In genomic region chr4:169251291-169252235, GRCh38 we compare ENCODE assay signal across 10 cellular contexts. TPM values are rescaled to one million over a fixed set of nuclear protein-coding genes. Genes with fewer than 3 reads are reported as not detected.
DNase-seq lines count a peak whose midpoint lies in the region; ATAC-seq and TF ChIP-seq lines count a peak whose summit lies in the region.
"Had no signal": no experiment of that assay in that cellular context is flagged by ENCODE, and none has a peak within 500 bp of the region (broad histone marks: within the 10 kb centered on the region; RNA-seq: fewer than 3 reads in every experiment).

No MANE protein-coding gene starts in this region.

- no peak for ATAC-seq in activated T-cell treated with anti-CD3 and anti-CD28 coated beads, Interleukin-2, amount 50 U/mL, for 72 hours (replicated peaks in 1 of 2)

- H3K9me3 ChIP-seq in HUES48 (ENCODE audit: control insufficient read depth, insufficient read depth, low read length) (no peaks in the 10 kb centered on the region), skeletal muscle satellite cell (replicated peaks; ENCODE audit: low read length) (no peaks in the 10 kb centered on the region)

- no peak overlapping the region for H3K27ac Mint-ChIP-seq in activated T-cell treated with anti-CD3 and anti-CD28 coated beads, Interleukin-2, amount 50 U/mL, for 72 hours

- peak overlapping the region; percentile 55; the same call in 1 of the 2 replicates for H3K9ac ChIP-seq in HUES48 (ENCODE audit: low read depth, low read length)
- H3K9ac ChIP-seq in skeletal muscle satellite cell (ENCODE audit: low read depth, low read length), result peak overlapping the region; percentile 47

- H3K4me2 ChIP-seq in skeletal muscle satellite cell (ENCODE audit: low read length), result peak overlapping the region; percentile 76

- H3K27me3 Mint-ChIP-seq in activated T-cell treated with anti-CD3 and anti-CD28 coated beads, Interleukin-2, amount 50 U/mL, for 72 hours (ENCODE audit: low read depth), result peaks cover 22% of the 10 kb centered on the region

- H3K27ac ChIP-seq in HUES48 (ENCODE audit: low read depth, low read length) (peak overlapping the region; percentile 86), coronary artery (no peak overlapping the region)
- H3K27ac ChIP-seq: cardiac muscle cell had no signal

- no peaks in the 10 kb centered on the region for H3K4me1 Mint-ChIP-seq in activated T-cell treated with anti-CD3 and anti-CD28 coated beads, Interleukin-2, amount 50 U/mL, for 72 hours (ENCODE audit: low read depth)

- in situ Hi-C loops in astrocyte of the spinal cord (cut with HindIII; ENCODE audit: low sequenced_read_pairs), result no loop called here

- H3K27me3 ChIP-seq in HUES48 (ENCODE audit: control insufficient read depth, insufficient read depth, low read length) (no peaks in the 10 kb centered on the region), skeletal muscle satellite cell (ENCODE audit: control insufficient read depth, insufficient read depth, low read length) (no peaks in the 10 kb centered on the region)
- H3K27me3 ChIP-seq: cardiac muscle cell had no signal

- H3K4me3 ChIP-seq in HUES48 (ENCODE audit: low read depth, low read length) (peak overlapping the region; percentile 37; the same call in 1 of the 2 replicates), astrocyte of the spinal cord (ENCODE audit: low read depth, low read length) (no peak overlapping the region), skeletal muscle satellite cell (ENCODE audit: low read length) (no peak overlapping the region), coronary artery (no peak overlapping the region)
- H3K4me3 ChIP-seq: cardiac muscle cell had no signal

- peak; percentile 33 for DNase-seq in astrocyte of the spinal cord (ENCODE audit: low read depth, low spot score)
- DNase-seq in islet precursor cell, result peak; percentile 67
- DNase-seq in HPDE6-E6E7 (ENCODE audit: extremely low spot score), result no peak
- DNase-seq in coronary artery (ENCODE audit: low spot score), result no peak
- no peak for DNase-seq in NCI-H187 (lab: John Stamatoyannopoulos, UW)
- no peak for DNase-seq in activated T-cell treated with anti-CD3 and anti-CD28 coated beads, Interleukin-2, amount 50 U/mL, for 72 hours
- DNase-seq: T-helper 9 cell had no signal

- H3K36me3 Mint-ChIP-seq in activated T-cell treated with anti-CD3 and anti-CD28 coated beads, Interleukin-2, amount 50 U/mL, for 72 hours (ENCODE audit: insufficient read depth in 2 of 2), result no peaks in the 10 kb centered on the region

- peaks cover 52% of the 10 kb centered on the region for H3K4me1 ChIP-seq in HUES48 (ENCODE audit: control insufficient read depth, insufficient read depth, low read length)
- peaks cover 75% of the 10 kb centered on the region for H3K4me1 ChIP-seq in skeletal muscle satellite cell (ENCODE audit: control insufficient read depth, insufficient read depth, low read length)

- no peak overlapping the region for H3K4me3 Mint-ChIP-seq in activated T-cell treated with anti-CD3 and anti-CD28 coated beads, Interleukin-2, amount 50 U/mL, for 72 hours

- H3K36me3 ChIP-seq in HUES48 (ENCODE audit: control insufficient read depth, insufficient read depth, low read length) (no peaks in the 10 kb centered on the region), skeletal muscle satellite cell (ENCODE audit: insufficient read depth, low read length) (peaks cover 5% of the 10 kb centered on the region)
- H3K36me3 ChIP-seq: cardiac muscle cell had no signal

- peaks cover 0 to 2% of the 10 kb centered on the region in 2 donors for H3K9me3 Mint-ChIP-seq in activated T-cell treated with anti-CD3 and anti-CD28 coated beads, Interleukin-2, amount 50 U/mL, for 72 hours

- TF ChIP-seq CTCF in astrocyte of the spinal cord (IDR thresholded peaks at IDR 0.05; ENCODE audit: low read depth, low read length) (no peak), coronary artery (IDR thresholded peaks at IDR 0.05) (no peak)

RNA-seq across cellular contexts. Expression of gene SH3RF1, which starts 19.2 kb away (rescaled TPM):
- 14.7 and 16.6 TPM in 2 replicates for total RNA-seq in skeletal muscle satellite cell (2012; rRNA removed)
- total RNA-seq in activated T-cell treated with anti-CD3 and anti-CD28 coated beads, Interleukin-2, amount 50 U/mL, for 72 hours, result under 1 TPM; 0.26 to 0.63 TPM

Comparison
In these comparisons a context has a peak if more than half of its experiments do, and no peak if none do; other contexts are left out.
1. DNase-seq: peak in astrocyte of the spinal cord (single experiment) and islet precursor cell (single experiment); none in HPDE6-E6E7 (single experiment), coronary artery (single experiment), NCI-H187 (0 of 2) and activated T-cell treated with anti-CD3 and anti-CD28 coated beads, Interleukin-2, amount 50 U/mL, for 72 hours (0 of 2).